ENCODE assay signal across 1 cellular context in genomic region chr6:35596448-35597442, GRCh38.
TF ChIP-seq lines count a peak whose summit lies in the region.

No MANE protein-coding gene starts in this region.

TF ChIP-seq in HCT116, 20 proteins besides CTCF, POLR2A, EP300 and RAD21 (continued from another document):
- peak; percentile 30 for TF ChIP-seq ZBTB33 (IDR thresholded peaks at IDR 0.05; ENCODE audit: extremely low read depth, insufficient replicate concordance, low read length)
- no peak for TF ChIP-seq ZFX (IDR thresholded peaks at IDR 0.05)
- no peak for TF ChIP-seq EZH2 (IDR thresholded peaks at IDR 0.05)
- TF ChIP-seq POLR2AphosphoS5 (IDR thresholded peaks at IDR 0.05; ENCODE audit: low read depth, low read length): no peak; the same call in 1 of the 2 replicates
- TF ChIP-seq CEBPB (IDR thresholded peaks at IDR 0.05; ENCODE audit: low read depth): peak; percentile 74
- no peak; the same call in 1 of the 2 replicates for TF ChIP-seq ELF1 (IDR thresholded peaks at IDR 0.05; ENCODE audit: borderline replicate concordance, low read depth)
